Comparison of ENCODE assay signal across 34 cellular contexts in genomic region chr21:14883351-14883750, GRCh38.
"Had no signal": no experiment of that assay in that cellular context is flagged by ENCODE, and none has a peak within 500 bp of the region (broad histone marks: within the 10 kb centered on the region; RNA-seq: fewer than 3 reads in every experiment).

No MANE protein-coding gene starts in this region.

- H3K36me3 ChIP-seq: adrenal gland, ascending aorta, brain microvascular endothelial cell, breast epithelium, cardiac muscle cell had no signal

- H3K4me1 ChIP-seq: ascending aorta, body of pancreas, breast epithelium had no signal

- FAIRE-seq: astrocyte, bronchial epithelial cell had no signal

- DNase-seq: activated effector memory CD4-positive, alpha-beta T cell treated with anti-CD3 and anti-CD28 coated beads, Interleukin-2, amount 50 U/mL, for 16 hours; activated effector memory CD4-positive, alpha-beta T cell treated with Interleukin-2 at 50 U/mL for 16 hours; activated gamma-delta T cell; activated gamma-delta T cell treated with Interleukin-2 at 50 U/mL for 16 hours; activated naive CD4-positive, alpha-beta T cell; activated naive CD4-positive, alpha-beta T cell treated with anti-CD3 and anti-CD28 coated beads for 36 hours; activated naive CD4-positive, alpha-beta T cell treated with anti-CD3 and anti-CD28 coated beads, Interleukin-2, amount 10 ng/mL, durations not matched to agents 7 days and 5 days; activated naive CD4-positive, alpha-beta T cell treated with anti-CD3 and anti-CD28 coated beads, Interleukin-2, amount 50 U/mL, for 16 hours; activated naive CD4-positive, alpha-beta T cell treated with Interleukin-2 at 50 U/mL for 16 hours; activated naive CD8-positive, alpha-beta T cell treated with anti-CD3 and anti-CD28 coated beads for 36 hours; activated naive CD8-positive, alpha-beta T cell treated with anti-CD3 and anti-CD28 coated beads, Interleukin-2, amount 10 ng/mL, durations not matched to agents 7 days and 5 days; activated naive CD8-positive, alpha-beta T cell treated with anti-CD3 and anti-CD28 coated beads, Interleukin-2, amount 50 U/mL, for 24 hours; activated T-cell treated with anti-CD3 and anti-CD28 coated beads, Interleukin-2, amount 50 U/mL, for 1 hour; activated T-cell treated with anti-CD3 and anti-CD28 coated beads, Interleukin-2, amount 50 U/mL, for 24 hours; activated T-cell treated with anti-CD3 and anti-CD28 coated beads, Interleukin-2, amount 50 U/mL, for 4 hours; activated T-cell treated with anti-CD3 and anti-CD28 coated beads, Interleukin-2, amount 50 U/mL, for 48 hours; activated T-cell treated with anti-CD3 and anti-CD28 coated beads, Interleukin-2, amount 50 U/mL, for 72 hours; adrenal gland; amniotic stem cell; amygdala; anterior cingulate cortex; aorta; body of pancreas; brain microvascular endothelial cell; caudate nucleus; central memory CD4-positive, alpha-beta T cell; cerebellar nuclear complex had no signal

- H3K27me3 ChIP-seq: adrenal gland, ascending aorta, body of pancreas, brain microvascular endothelial cell, breast epithelium, cardiac muscle cell had no signal

- H3K9me3 ChIP-seq: adrenal gland, ascending aorta, body of pancreas, breast epithelium had no signal

- ATAC-seq: activated naive CD4-positive, alpha-beta T cell treated with anti-CD3 and anti-CD28 coated beads, Interleukin-2, amount 50 U/mL, for 72 hours; activated naive CD8-positive, alpha-beta T cell treated with anti-CD3 and anti-CD28 coated beads, Interleukin-2, amount 50 U/mL, for 24 hours; activated T-cell treated with anti-CD3 and anti-CD28 coated beads, Interleukin-2, amount 50 U/mL, for 4 hours; activated T-cell treated with anti-CD3 and anti-CD28 coated beads, Interleukin-2, amount 50 U/mL, for 72 hours; activated T-helper 17 cell treated with anti-CD3 and anti-CD28 coated beads, Interleukin-2, amount 50 U/mL, for 72 hours; body of pancreas had no signal

- H3K4me3 ChIP-seq: adrenal gland, ascending aorta, body of pancreas, breast epithelium, cardiac muscle cell had no signal

- H3K27ac ChIP-seq: adrenal gland, ascending aorta, body of pancreas, brain microvascular endothelial cell, breast epithelium, cardiac muscle cell had no signal
